In the genomic region with DNA sequence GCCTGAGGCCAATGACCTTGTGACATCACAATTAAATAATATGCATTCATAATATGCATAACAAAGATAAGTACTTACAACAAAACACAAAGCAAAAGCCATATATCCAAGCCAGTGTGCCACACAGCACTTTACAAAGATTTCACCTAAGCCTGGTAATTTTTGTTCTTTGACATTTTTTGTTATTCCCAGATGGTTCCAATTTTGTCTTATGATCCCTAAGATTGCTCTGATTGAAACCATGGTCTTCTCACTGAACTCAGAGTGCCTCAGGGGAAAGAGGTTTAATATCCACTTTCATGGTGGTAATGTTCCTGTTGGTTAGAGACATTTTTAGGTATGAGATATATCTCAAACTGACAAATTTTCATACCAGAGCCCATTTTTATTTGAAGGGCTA, we compare ENCODE assay signal across 11 cellular contexts. TPM values are rescaled to one million over a fixed set of nuclear protein-coding genes. Genes with fewer than 3 reads are reported as not detected.
"Had no signal": no experiment of that assay in that cellular context is flagged by ENCODE, and none has a peak within 500 bp of the region (broad histone marks: within the 10 kb centered on the region; RNA-seq: fewer than 3 reads in every experiment).

No MANE protein-coding gene starts in this region.

- H3K4me3 ChIP-seq: GM23248, GM23338, HAP-1 had no signal

- ATAC-seq: GM23338, HCT116 had no signal

- H3K36me3 ChIP-seq: HAP-1 had no signal

- H3K9ac ChIP-seq: GM23248 had no signal

- H3K9me3 Mint-ChIP-seq: GM23338, H9 had no signal

- H3K4me1 Mint-ChIP-seq: GM23338 had no signal

- H2AFZ ChIP-seq: GM23248, GM23338 had no signal

- H3K4me2 ChIP-seq: GM23338 had no signal

- H3K27ac ChIP-seq: GM23248 had no signal

- H3K27ac Mint-ChIP-seq: GM23338, H9, HFFc6 had no signal

- H3K4me3 Mint-ChIP-seq: GM23338, H9, HFFc6 had no signal

- H3K9me3 ChIP-seq: HAP-1 had no signal

- DNase-seq: GM23248, GOT3, H7, H9, HCEC 1CT, HFFc6 had no signal

RNA-seq across cellular contexts. Expression of a gene that starts 29.1 kb away (rescaled TPM):
- total RNA-seq: GM23248, GM23338, H1, H4, H7, H9, HFFc6 had no signal
- polyA plus RNA-seq: GM23248, GM23338, H1 had no signal
